ENCODE assay signal across 1 cellular context in genomic region chr12:114673169-114673833, GRCh38.
TF ChIP-seq lines count a peak whose summit lies in the region.

No MANE protein-coding gene starts in this region.

TF ChIP-seq in WTC11, 78 proteins besides CTCF, POLR2A, EP300 and RAD21 (continued from another document):
- no peak for TF ChIP-seq E2F4 (CRISPR knock-in tag; IDR thresholded peaks at IDR 0.05; ENCODE audit: borderline replicate concordance, low read depth)
- TF ChIP-seq ZNF281 (CRISPR knock-in tag; IDR thresholded peaks at IDR 0.05) = no peak
- TF ChIP-seq JUN (CRISPR knock-in tag; IDR thresholded peaks at IDR 0.05) = no peak
- TF ChIP-seq PRDM15 (CRISPR knock-in tag; IDR thresholded peaks at IDR 0.05) = no peak
- no peak for TF ChIP-seq NFYB (CRISPR knock-in tag; conservative IDR thresholded peaks at IDR 0.05; ENCODE audit: low read depth)
- TF ChIP-seq IRF2 (CRISPR knock-in tag; IDR thresholded peaks at IDR 0.05; ENCODE audit: borderline replicate concordance, low read depth) = no peak
- no peak for TF ChIP-seq CBFB (CRISPR knock-in tag; IDR thresholded peaks at IDR 0.05; ENCODE audit: low read depth)
- no peak for TF ChIP-seq PRRX2 (CRISPR knock-in tag; IDR thresholded peaks at IDR 0.05)
- no peak; the same call in 1 of the 2 replicates for TF ChIP-seq GTF2I (CRISPR knock-in tag; conservative IDR thresholded peaks at IDR 0.05)
- no peak for TF ChIP-seq ZNF416 (CRISPR knock-in tag; IDR thresholded peaks at IDR 0.05)
